Comparison of ENCODE assay signal across 19 cellular contexts in the genomic region with DNA sequence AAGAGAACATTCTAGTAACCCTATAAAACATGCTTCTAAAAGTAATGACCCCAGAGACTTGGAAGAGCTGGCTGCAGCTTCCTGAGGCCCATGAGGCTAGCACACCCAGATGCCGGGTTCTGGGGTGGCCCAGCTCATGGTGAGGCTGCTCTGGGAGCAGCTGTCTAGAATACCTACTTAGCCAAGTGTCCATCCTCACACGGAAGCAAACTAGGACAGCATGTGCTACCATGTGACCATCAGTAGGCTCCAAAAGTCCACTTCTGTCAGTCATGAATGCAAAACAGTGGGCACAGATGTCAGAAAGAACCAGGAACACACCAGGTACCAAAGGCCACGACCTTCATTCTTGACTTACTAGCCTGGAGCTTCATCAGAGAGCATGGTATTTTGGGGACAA. TPM values are rescaled to one million over a fixed set of nuclear protein-coding genes. Genes with fewer than 3 reads are reported as not detected.
DNase-seq lines count a peak whose midpoint lies in the region; ATAC-seq and TF ChIP-seq lines count a peak whose summit lies in the region.
"Had no signal": no experiment of that assay in that cellular context is flagged by ENCODE, and none has a peak within 500 bp of the region (broad histone marks: within the 10 kb centered on the region; RNA-seq: fewer than 3 reads in every experiment).

No MANE protein-coding gene starts in this region.

- peak overlapping the region; percentile 59 for H3K27ac Mint-ChIP-seq in WTC11

- intact Hi-C loops in left colon (cut with DNase I, micrococcal nuclease), result no loop called here
- intact Hi-C loops in psoas muscle (cut with DNase I), result loop anchor here (1.0 to 2.0 kb wide), 2 partner anchors 31 to 43 kb away; no protein-coding TSS in a partner anchor

- DNase-seq in WTC11 (ENCODE audit: low spot score) (no peak), left colon (no peak), psoas muscle (peak in 1 of 2 donors; percentile 75), DMS 273 treated with DMSO at 0.1 percent for 48 hours (lab: John Stamatoyannopoulos, UW) (no peak), NCI-H2196 (lab: John Stamatoyannopoulos, UW; ENCODE audit: unreplicated experiment) (no peak), mesendoderm (no peak)
- no peak for DNase-seq in central memory CD4-positive, alpha-beta T cell
- DNase-seq: CD8-positive, alpha-beta memory T cell; DMS79 treated with DMSO at 0.1 percent for 48 hours; GOT3; Karpas-422; MM.1S; NCI-H1092 treated with DMSO at 0.1 percent for 48 hours; NCI-H2081 treated with DMSO at 0.1 percent for 48 hours; NCI-H510A treated with DMSO at 0.1 percent for 48 hours; NCI-H82; PC-9; Right ventricle myocardium superior had no signal

- H3K36me3 ChIP-seq in psoas muscle (ENCODE audit: insufficient read depth in 1 of 2, low read depth in 1 of 2), result peaks cover 0 to 7% of the 10 kb centered on the region in 2 donors
- peaks cover 6% of the 10 kb centered on the region for H3K36me3 ChIP-seq in mesendoderm (ENCODE audit: control insufficient read depth, insufficient read depth, low read length)

- H3K27me3 Mint-ChIP-seq in WTC11 (ENCODE audit: low read depth), result no peaks in the 10 kb centered on the region

- no peak overlapping the region for H4K8ac ChIP-seq in mesendoderm (ENCODE audit: low read depth, low read length)

- H3K9me3 Mint-ChIP-seq in WTC11, result no peaks in the 10 kb centered on the region
- H3K9me3 Mint-ChIP-seq: CD8-positive, alpha-beta memory T cell had no signal

- H2BK5ac ChIP-seq in mesendoderm (ENCODE audit: low read length), result no peak overlapping the region

- CTCF ChIA-PET in WTC11 (lab: Charles Lee), result interaction anchor here (0.6 to 1.3 kb wide), 2 partner anchors 80 to 394 kb away, joined by 3 read pairs; no protein-coding TSS in a partner anchor

- no peaks in the 10 kb centered on the region for H3K9me3 ChIP-seq in psoas muscle

- H3K56ac ChIP-seq in mesendoderm (ENCODE audit: low read length), result no peak overlapping the region

- TF ChIP-seq CTCF in C4-2B (conservative IDR thresholded peaks at IDR 0.05) (no peak), WTC11 (IDR thresholded peaks at IDR 0.05) (no peak), psoas muscle (IDR thresholded peaks at IDR 0.05) (no peak)

- H2BK15ac ChIP-seq in mesendoderm (replicated peaks; ENCODE audit: low read depth), result no peak overlapping the region

- H3K36me3 Mint-ChIP-seq in WTC11, result peaks cover 54% of the 10 kb centered on the region
- H3K36me3 Mint-ChIP-seq: CD8-positive, alpha-beta memory T cell had no signal

- H3K4me1 Mint-ChIP-seq in WTC11, result peaks cover 92% of the 10 kb centered on the region
- H3K4me1 Mint-ChIP-seq: CD8-positive, alpha-beta memory T cell had no signal

- H3K18ac ChIP-seq in mesendoderm (ENCODE audit: low read length), result no peak overlapping the region

- H3K23ac ChIP-seq in mesendoderm (ENCODE audit: low read length), result no peak overlapping the region

- H3K4ac ChIP-seq in mesendoderm (ENCODE audit: low read depth, low read length), result no peak overlapping the region

- POLR2A ChIA-PET in WTC11 (lab: Charles Lee), result no interaction called here

- no peak overlapping the region for H3K4me3 ChIP-seq in psoas muscle
- no peak overlapping the region for H3K4me3 ChIP-seq in mesendoderm (ENCODE audit: low read length)
- H3K4me3 ChIP-seq: PC-9 had no signal

- H2AK5ac ChIP-seq in mesendoderm (ENCODE audit: low read length), result no peak overlapping the region

- peaks cover 82% of the 10 kb centered on the region for H3K4me1 ChIP-seq in psoas muscle
- H3K4me1 ChIP-seq in mesendoderm (ENCODE audit: control insufficient read depth, low read depth, low read length), result peaks cover 4% of the 10 kb centered on the region

- no peak overlapping the region for H4K5ac ChIP-seq in mesendoderm (ENCODE audit: low read length)

- ATAC-seq in WTC11 (no peak), left colon (peak; percentile 15), psoas muscle (peak; percentile 65 to 75 (median 70))

- WGBS in psoas muscle, 3 donors, result 20 to 29% (median 24%) methylated on average over 3 of the region's 3 CpGs
- WGBS in mesendoderm (ENCODE audit: extremely low coverage, insufficient coverage, low lambda C conversion rate), result no CpG with 5 or more reads among the region's 3 CpGs

- no peak overlapping the region for H3K4me3 Mint-ChIP-seq in WTC11

- H3K9ac ChIP-seq in mesendoderm (ENCODE audit: low read length), result no peak overlapping the region

- no peak overlapping the region for H3K4me2 ChIP-seq in mesendoderm (ENCODE audit: low read length)
- H3K4me2 ChIP-seq: PC-9 had no signal

- H3K79me2 ChIP-seq in mesendoderm (ENCODE audit: control insufficient read depth, insufficient read depth, low read length), result peaks cover 95% of the 10 kb centered on the region

- peaks cover 27% of the 10 kb centered on the region for H3K79me1 ChIP-seq in mesendoderm (ENCODE audit: low read length)

- H3K27me3 ChIP-seq in psoas muscle (ENCODE audit: insufficient read depth in 3 of 3, low read length in 2 of 3) (no peaks in the 10 kb centered on the region), mesendoderm (ENCODE audit: insufficient read depth, low read length, poor library complexity) (no peaks in the 10 kb centered on the region)

- H3K27ac ChIP-seq in C4-2B (peak overlapping the region; percentile 11; the same call in 1 of the 2 replicates), psoas muscle (peak overlapping the region; percentile 98), mesendoderm (ENCODE audit: low read depth, low read length) (no peak overlapping the region)
- H3K27ac ChIP-seq: PC-9 had no signal

- H2BK120ac ChIP-seq in mesendoderm (ENCODE audit: low read depth, low read length), result no peak overlapping the region

TF ChIP-seq in WTC11, 78 proteins besides CTCF, POLR2A, EP300 and RAD21:
- TF ChIP-seq NR1H2 (CRISPR knock-in tag; IDR thresholded peaks at IDR 0.05) (no peak), ZNF423 (CRISPR knock-in tag; IDR thresholded peaks at IDR 0.05) (no peak), SMAD3 (CRISPR knock-in tag; IDR thresholded peaks at IDR 0.05; ENCODE audit: borderline replicate concordance) (no peak), GRHL2 (CRISPR knock-in tag; IDR thresholded peaks at IDR 0.05; ENCODE audit: insufficient replicate concordance, severe bottlenecking) (no peak), SMAD4 (CRISPR knock-in tag; IDR thresholded peaks at IDR 0.05) (no peak), MYBL2 (CRISPR knock-in tag; IDR thresholded peaks at IDR 0.05) (no peak), NR2C2 (CRISPR knock-in tag; IDR thresholded peaks at IDR 0.05) (no peak)
- TF ChIP-seq, protein P1, sequence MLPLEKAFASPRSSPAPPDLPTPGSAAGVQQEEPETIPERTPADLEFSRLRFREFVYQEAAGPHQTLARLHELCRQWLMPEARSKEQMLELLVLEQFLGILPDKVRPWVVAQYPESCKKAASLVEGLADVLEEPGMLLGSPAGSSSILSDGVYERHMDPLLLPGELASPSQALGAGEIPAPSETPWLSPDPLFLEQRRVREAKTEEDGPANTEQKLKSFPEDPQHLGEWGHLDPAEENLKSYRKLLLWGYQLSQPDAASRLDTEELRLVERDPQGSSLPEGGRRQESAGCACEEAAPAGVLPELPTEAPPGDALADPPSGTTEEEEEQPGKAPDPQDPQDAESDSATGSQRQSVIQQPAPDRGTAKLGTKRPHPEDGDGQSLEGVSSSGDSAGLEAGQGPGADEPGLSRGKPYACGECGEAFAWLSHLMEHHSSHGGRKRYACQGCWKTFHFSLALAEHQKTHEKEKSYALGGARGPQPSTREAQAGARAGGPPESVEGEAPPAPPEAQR (CRISPR knock-in tag; IDR thresholded peaks at IDR 0.05), result no peak
- TF ChIP-seq, protein P2, sequence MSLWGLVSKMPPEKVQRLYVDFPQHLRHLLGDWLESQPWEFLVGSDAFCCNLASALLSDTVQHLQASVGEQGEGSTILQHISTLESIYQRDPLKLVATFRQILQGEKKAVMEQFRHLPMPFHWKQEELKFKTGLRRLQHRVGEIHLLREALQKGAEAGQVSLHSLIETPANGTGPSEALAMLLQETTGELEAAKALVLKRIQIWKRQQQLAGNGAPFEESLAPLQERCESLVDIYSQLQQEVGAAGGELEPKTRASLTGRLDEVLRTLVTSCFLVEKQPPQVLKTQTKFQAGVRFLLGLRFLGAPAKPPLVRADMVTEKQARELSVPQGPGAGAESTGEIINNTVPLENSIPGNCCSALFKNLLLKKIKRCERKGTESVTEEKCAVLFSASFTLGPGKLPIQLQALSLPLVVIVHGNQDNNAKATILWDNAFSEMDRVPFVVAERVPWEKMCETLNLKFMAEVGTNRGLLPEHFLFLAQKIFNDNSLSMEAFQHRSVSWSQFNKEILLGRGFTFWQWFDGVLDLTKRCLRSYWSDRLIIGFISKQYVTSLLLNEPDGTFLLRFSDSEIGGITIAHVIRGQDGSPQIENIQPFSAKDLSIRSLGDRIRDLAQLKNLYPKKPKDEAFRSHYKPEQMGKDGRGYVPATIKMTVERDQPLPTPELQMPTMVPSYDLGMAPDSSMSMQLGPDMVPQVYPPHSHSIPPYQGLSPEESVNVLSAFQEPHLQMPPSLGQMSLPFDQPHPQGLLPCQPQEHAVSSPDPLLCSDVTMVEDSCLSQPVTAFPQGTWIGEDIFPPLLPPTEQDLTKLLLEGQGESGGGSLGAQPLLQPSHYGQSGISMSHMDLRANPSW (CRISPR knock-in tag; conservative IDR thresholded peaks at IDR 0.05; ENCODE audit: low read depth), result no peak
TF ChIP-seq in WTC11: peak in this region for 0.

RNA-seq across cellular contexts. Expression of a gene that starts 32.4 kb away (rescaled TPM):
- total RNA-seq in WTC11 (2021) (175 to 191 TPM (median 181 TPM) in 3 replicates), left colon (100 to 1,000 TPM; 107 to 142 TPM), psoas muscle (10 to 100 TPM; 31.8 to 49.8 (median 33.8) TPM)
- polyA plus RNA-seq in psoas muscle, result 10 to 100 TPM; 14.7 to 41.8 (median 15.2) TPM
- 135 TPM for polyA plus RNA-seq in mesendoderm (2013, experiment 1 of 2)
- 136 TPM for polyA plus RNA-seq in mesendoderm (2013, experiment 2 of 2)

Comparison
In these comparisons a context has a peak if more than half of its experiments do, and no peak if none do; other contexts are left out.
1. intact Hi-C loops: an anchor here in psoas muscle (1.0 to 2.0 kb wide); none called in left colon.